Comparison of ENCODE assay signal across 5 cellular contexts in genomic region chr5:116867825-116868224, GRCh38.
DNase-seq lines count a peak whose midpoint lies in the region; TF ChIP-seq lines count a peak whose summit lies in the region.
"Not testable (repeated sequence)": the region's sequence is repeated elsewhere in the genome, so short reads cannot be mapped to it uniquely, and the experiment has no call there.

No MANE protein-coding gene starts in this region.

- H3K56ac ChIP-seq in H9 (ENCODE audit: insufficient read length, low read depth, low read length), result not testable (repeated sequence)

- H3K79me2 ChIP-seq in H9 (ENCODE audit: insufficient read depth, low read length), result not testable (repeated sequence)

- not testable (repeated sequence) for H3K36me3 ChIP-seq in HUES64 (ENCODE audit: insufficient read depth, low read length); endodermal cell (ENCODE audit: control insufficient read depth, insufficient read depth, low read length); neuronal stem cell (replicated peaks in 1 of 2; ENCODE audit: control insufficient read depth in 2 of 2, insufficient read depth in 2 of 2, low read length in 2 of 2)

- no CpG with 5 or more reads among the region's 6 CpGs for WGBS in H9 (ENCODE audit: extremely low coverage, insufficient read length, low lambda C conversion rate)
- WGBS in HUES64, result 35% methylated on average over 6 of the region's 6 CpGs
- WGBS in endodermal cell (ENCODE audit: insufficient coverage in 1 of 2, insufficient read length in 1 of 2), 2 experiments, result 46 to 75% methylated on average over 4 to 6 of the region's 6 CpGs
- no CpG with 5 or more reads among the region's 6 CpGs for WGBS in neuronal stem cell (ENCODE audit: extremely low coverage in 2 of 2, insufficient read length in 2 of 2, insufficient replicate concordance in 1 of 2), 2 donors

- peak overlapping the region; percentile 93 for H4K8ac ChIP-seq in H9 (replicated peaks; ENCODE audit: insufficient read length, low read depth, low read length)
- H4K8ac ChIP-seq in neuronal stem cell (ENCODE audit: low read depth, low read length), result not testable (repeated sequence)

- H4K5ac ChIP-seq in H9 (ENCODE audit: insufficient read length, low read depth, low read length), result not testable (repeated sequence)

- not testable (repeated sequence) for H3K79me1 ChIP-seq in H9 (ENCODE audit: insufficient read depth, low read depth, low read length, poor library complexity, severe bottlenecking); neuronal stem cell (ENCODE audit: low read depth, low read length)

- H3K4me3 Mint-ChIP-seq in H9, endodermal cell, immature natural killer cell: not testable (repeated sequence)

- not testable (repeated sequence) for H4K20me1 ChIP-seq in H9 (ENCODE audit: control insufficient read depth, insufficient read depth, insufficient read length)

- H3K9me3 Mint-ChIP-seq in H9, result not testable (repeated sequence)
- H3K9me3 Mint-ChIP-seq in endodermal cell, result peaks cover 15% of the 10 kb centered on the region
- peaks cover 0 to 19% (median 11%) of the 10 kb centered on the region in 6 donors for H3K9me3 Mint-ChIP-seq in immature natural killer cell

- H3K4me3 ChIP-seq in HUES64 (ENCODE audit: low read length); endodermal cell (ENCODE audit: low read length); neuronal stem cell (ENCODE audit: low read length in 2 of 2): not testable (repeated sequence)

- H3K23ac ChIP-seq in H9 (ENCODE audit: insufficient read length, low read depth, low read length); neuronal stem cell (ENCODE audit: low read depth, low read length, poor library complexity): not testable (repeated sequence)

- H3K23me2 ChIP-seq in H9 (ENCODE audit: insufficient read length, low read depth, low read length, poor library complexity, severe bottlenecking), result not testable (repeated sequence)

- peaks cover 46 to 48% of the 10 kb centered on the region in 2 experiments for H3K4me1 Mint-ChIP-seq in H9
- H3K4me1 Mint-ChIP-seq in endodermal cell, result peaks cover 36% of the 10 kb centered on the region
- H3K4me1 Mint-ChIP-seq in immature natural killer cell, result not testable (repeated sequence)

- not testable (repeated sequence) for H3K4me2 ChIP-seq in H9 (ENCODE audit: insufficient read depth, insufficient read length, low read length); neuronal stem cell (ENCODE audit: insufficient read depth, low read length, poor library complexity, severe bottlenecking)

- peaks cover 3 to 15% (median 5%) of the 10 kb centered on the region in 3 experiments; a peak in 6 of 7 replicates for H3K36me3 Mint-ChIP-seq in H9 (ENCODE audit: insufficient read depth in 1 of 3, low read depth in 3 of 3)
- not testable (repeated sequence) for H3K36me3 Mint-ChIP-seq in endodermal cell (ENCODE audit: low read depth); immature natural killer cell

- not testable (repeated sequence) for H3K27me3 Mint-ChIP-seq in H9 (ENCODE audit: low read depth); endodermal cell (ENCODE audit: insufficient read depth); immature natural killer cell (ENCODE audit: low read depth in 3 of 3)

- not testable (repeated sequence) for H3K9ac ChIP-seq in H9 (ENCODE audit: extremely low read depth, insufficient read length, low read length); HUES64 (ENCODE audit: low read depth, low read length); endodermal cell (ENCODE audit: extremely low read depth, low read length, poor library complexity, severe bottlenecking); neuronal stem cell (ENCODE audit: low read depth, low read length, poor library complexity)

- H3K14ac ChIP-seq in H9 (ENCODE audit: insufficient read depth, low read length); neuronal stem cell (ENCODE audit: low read length): not testable (repeated sequence)

- peak; percentile 89 for DNase-seq in H9
- peak; percentile 91 for DNase-seq in endodermal cell
- peak in 2 of 3 donors; percentile 1 to 25 for DNase-seq in immature natural killer cell
- not testable (repeated sequence) for DNase-seq in neuronal stem cell (ENCODE audit: low spot score)

- H2BK20ac ChIP-seq in H9 (ENCODE audit: low read depth, low read length, poor library complexity, severe bottlenecking), result not testable (repeated sequence)

- not testable (repeated sequence) for H2BK120ac ChIP-seq in H9 (ENCODE audit: low read depth, low read length, poor library complexity, severe bottlenecking); neuronal stem cell (ENCODE audit: low read depth, low read length)

- H2BK15ac ChIP-seq in H9 (ENCODE audit: low read depth, low read length); neuronal stem cell (ENCODE audit: low read length): not testable (repeated sequence)

- H2BK5ac ChIP-seq in H9 (ENCODE audit: insufficient read length, low read length); neuronal stem cell (ENCODE audit: low read length): not testable (repeated sequence)

- not testable (repeated sequence) for H2AK5ac ChIP-seq in H9 (ENCODE audit: insufficient read length, low read length); neuronal stem cell (ENCODE audit: low read depth, low read length)

- H2BK12ac ChIP-seq in H9 (ENCODE audit: insufficient read length, low read depth, low read length) (peak overlapping the region; percentile 88), neuronal stem cell (ENCODE audit: low read length) (peak overlapping the region; percentile 90)

- not testable (repeated sequence) for H3K27me3 ChIP-seq in H9 (ENCODE audit: insufficient read depth, low read length); HUES64 (ENCODE audit: insufficient read depth, low read length); endodermal cell (ENCODE audit: control insufficient read depth, insufficient read depth, low read length, poor library complexity, severe bottlenecking); neuronal stem cell (ENCODE audit: control insufficient read depth in 3 of 3, insufficient read depth in 3 of 3, low read depth in 1 of 3, low read length in 3 of 3)

- TF ChIP-seq CTCF in H9 (conservative IDR thresholded peaks at IDR 0.05); endodermal cell (conservative IDR thresholded peaks at IDR 0.05): not testable (repeated sequence)

- not testable (repeated sequence) for H3T11ph ChIP-seq in H9 (ENCODE audit: low read length)

- peaks cover 14% of the 10 kb centered on the region; the same call in 1 of the 2 replicates for H3K4me1 ChIP-seq in H9 (ENCODE audit: insufficient read depth, low read length)
- peaks cover 47% of the 10 kb centered on the region for H3K4me1 ChIP-seq in HUES64 (ENCODE audit: insufficient read depth, low read length)
- H3K4me1 ChIP-seq in endodermal cell (ENCODE audit: control insufficient read depth, insufficient read depth, low read length), result not testable (repeated sequence)
- H3K4me1 ChIP-seq in neuronal stem cell (ENCODE audit: control insufficient read depth in 2 of 2, insufficient read depth in 1 of 2, low read depth in 1 of 2, low read length in 2 of 2), result peaks cover 3 to 11% of the 10 kb centered on the region in 2 donors

- not testable (repeated sequence) for H3K27ac Mint-ChIP-seq in H9, immature natural killer cell
- H3K27ac Mint-ChIP-seq in endodermal cell, result peak overlapping the region; percentile 73

- peak overlapping the region; percentile 88 for H3K27ac ChIP-seq in H9 (ENCODE audit: insufficient read length, low read depth, low read length)
- peak overlapping the region; percentile 67; the same call in 1 of the 2 replicates for H3K27ac ChIP-seq in HUES64 (ENCODE audit: low read depth, low read length)
- H3K27ac ChIP-seq in endodermal cell (ENCODE audit: low read depth, low read length); neuronal stem cell (replicated peaks; ENCODE audit: low read length): not testable (repeated sequence)

- H3K18ac ChIP-seq in H9 (ENCODE audit: insufficient read length, low read depth, low read length); neuronal stem cell (ENCODE audit: low read length): not testable (repeated sequence)

- H2AFZ ChIP-seq in H9 (ENCODE audit: low read length); neuronal stem cell (ENCODE audit: low read length): not testable (repeated sequence)

- H3K9me3 ChIP-seq in H9 (ENCODE audit: control insufficient read depth, low read depth, low read length); HUES64 (ENCODE audit: insufficient read depth, low read depth, low read length); neuronal stem cell (replicated peaks in 1 of 2; ENCODE audit: control insufficient read depth in 2 of 2, insufficient read depth in 1 of 2, low read depth in 1 of 2, low read length in 2 of 2): not testable (repeated sequence)
- peaks cover 15% of the 10 kb centered on the region for H3K9me3 ChIP-seq in endodermal cell (ENCODE audit: control insufficient read depth, low read length)

- not testable (repeated sequence) for H3K4ac ChIP-seq in H9 (ENCODE audit: low read depth, low read length); neuronal stem cell (ENCODE audit: low read length)

- H4K91ac ChIP-seq in H9 (ENCODE audit: insufficient read length, low read depth, low read length); neuronal stem cell (ENCODE audit: low read depth, low read length, poor library complexity): not testable (repeated sequence)
